ENCODE assay signal across 1 cellular context in genomic region chr10:78448994-78449418, GRCh38.
A peak's percentile ranks its signal among the peaks of the same experiment; 100 is the strongest.
TF ChIP-seq lines count a peak whose summit lies in the region.

No MANE protein-coding gene starts in this region.

TF ChIP-seq in K562, 482 proteins besides CTCF, POLR2A, EP300 and RAD21 (continued from another document):
- TF ChIP-seq ZBTB40 (IDR thresholded peaks at IDR 0.05) = 0 out of 2 replicates have a peak, but pooled peaks have one; percentile 30
- no peak for TF ChIP-seq ZBTB40 (CRISPR knock-in tag; IDR thresholded peaks at IDR 0.05)
- TF ChIP-seq USF1 (CRISPR knock-in tag; IDR thresholded peaks at IDR 0.05) = peak; percentile 62
- TF ChIP-seq RAD51 (IDR thresholded peaks at IDR 0.05; ENCODE audit: borderline replicate concordance, low read depth) = peak; percentile 86
- peak; percentile 14; the same call in 1 of the 2 replicates for TF ChIP-seq MAFF (IDR thresholded peaks at IDR 0.05; ENCODE audit: low read length)
- no peak for TF ChIP-seq ARID3B (CRISPR knock-in tag; IDR thresholded peaks at IDR 0.05; ENCODE audit: borderline replicate concordance)
- peak; percentile 57 for TF ChIP-seq C11orf30 (IDR thresholded peaks at IDR 0.05; ENCODE audit: low read depth)
- TF ChIP-seq USF2 (CRISPR knock-in tag; IDR thresholded peaks at IDR 0.05) = peak; percentile 89
